ENCODE assay signal across 23 cellular contexts in the genomic region with DNA sequence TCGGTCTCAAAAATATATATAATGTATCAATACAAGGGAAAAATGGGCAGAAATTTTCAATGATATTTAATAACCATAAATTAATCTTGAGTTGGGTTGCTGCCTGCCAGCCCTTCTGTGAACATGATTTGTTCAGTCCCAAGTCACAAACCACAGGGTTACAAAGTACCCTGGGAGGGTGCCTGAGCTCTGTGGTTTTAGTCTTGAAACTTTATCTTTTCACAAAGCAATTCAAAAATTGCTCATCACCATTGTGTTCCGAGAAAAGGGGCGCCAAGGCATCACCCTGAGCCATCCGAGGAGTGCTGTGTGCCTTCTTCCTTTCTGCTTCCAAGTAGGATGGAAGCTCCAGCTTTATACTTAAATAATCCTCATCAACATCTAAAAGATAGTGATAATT.
A peak's percentile ranks its signal among the peaks of the same experiment; 100 is the strongest.
DNase-seq lines count a peak whose midpoint lies in the region; FAIRE-seq and TF ChIP-seq lines count a peak whose summit lies in the region.
"Had no signal": no experiment of that assay in that cellular context is flagged by ENCODE, and none has a peak within 500 bp of the region (broad histone marks: within the 10 kb centered on the region; RNA-seq: fewer than 3 reads in every experiment).

No MANE protein-coding gene starts in this region.

- no peaks in the 10 kb centered on the region for H3K27me3 ChIP-seq in CD4-positive, alpha-beta memory T cell (ENCODE audit: insufficient read depth, low read length)
- H3K27me3 ChIP-seq in trophoblast cell (ENCODE audit: insufficient read depth, low read length) = no peaks in the 10 kb centered on the region
- H3K27me3 ChIP-seq: BE2C, brain microvascular endothelial cell, esophagus muscularis mucosa, upper lobe of right lung had no signal

- no peak overlapping the region for H2AFZ ChIP-seq in trophoblast cell (ENCODE audit: insufficient read depth, low read length, poor library complexity)

- no peaks in the 10 kb centered on the region for H3K9me3 Mint-ChIP-seq in activated CD4-positive, alpha-beta memory T cell treated with anti-CD3 and anti-CD28 coated beads, Interleukin-2, amount 10 ng/mL, durations not matched to agents 7 days and 5 days
- peaks cover 0 to 3% (median 0%) of the 10 kb centered on the region in 8 donors for H3K9me3 Mint-ChIP-seq in CD4-positive, alpha-beta memory T cell
- H3K9me3 Mint-ChIP-seq: activated T-helper 1 cell treated with anti-CD3 and anti-CD28 coated beads, Interleukin-12 subunit alpha, Interleukin-12 subunit beta, Interleukin-2, Interleukin-4 antibody, amounts not matched to agents 30 ng/mL and 10 ng/mL and 1 ng/mL, durations not matched to agents 14 hours and 24 hours and 36 hours; effector memory CD8-positive, alpha-beta T cell had no signal

- WGBS in trophoblast cell (ENCODE audit: extremely low coverage, insufficient coverage, insufficient read length) = no CpG with 5 or more reads among the region's 4 CpGs

- no peak overlapping the region for H3K4ac ChIP-seq in trophoblast cell (ENCODE audit: low read depth, low read length)

- H3K4me3 ChIP-seq in GM12865 (ENCODE audit: low read depth, low read length) (no peak overlapping the region), trophoblast cell (ENCODE audit: low read depth, low read length) (no peak overlapping the region), kidney (ENCODE audit: low read length in 2 of 2) (no peak overlapping the region)
- H3K4me3 ChIP-seq in CD4-positive, alpha-beta memory T cell (ENCODE audit: low read length in 2 of 2) = no peak overlapping the region
- H3K4me3 ChIP-seq: A549, esophagus muscularis mucosa, lung, psoas muscle, upper lobe of right lung had no signal

- no peak overlapping the region for H2BK120ac ChIP-seq in trophoblast cell (ENCODE audit: insufficient read depth, low read length, poor library complexity)

- no peak overlapping the region for H2BK5ac ChIP-seq in trophoblast cell (ENCODE audit: low read depth, low read length, poor library complexity)

- H3K36me3 Mint-ChIP-seq in activated CD4-positive, alpha-beta memory T cell treated with anti-CD3 and anti-CD28 coated beads, Interleukin-2, amount 10 ng/mL, durations not matched to agents 7 days and 5 days (ENCODE audit: low read depth) = peaks cover 50% of the 10 kb centered on the region
- H3K36me3 Mint-ChIP-seq in CD4-positive, alpha-beta memory T cell = peaks cover 12 to 33% of the 10 kb centered on the region in 2 donors

- no peaks in the 10 kb centered on the region for H3K27me3 Mint-ChIP-seq in activated CD4-positive, alpha-beta memory T cell treated with anti-CD3 and anti-CD28 coated beads, Interleukin-2, amount 10 ng/mL, durations not matched to agents 7 days and 5 days
- H3K27me3 Mint-ChIP-seq in CD4-positive, alpha-beta memory T cell = no peaks in the 10 kb centered on the region
- H3K27me3 Mint-ChIP-seq: effector memory CD8-positive, alpha-beta T cell had no signal

- no peak for FAIRE-seq in kidney (lab: Jason Lieb, UNC)
- FAIRE-seq: A549, GM19239 had no signal

- H3K9ac ChIP-seq in trophoblast cell (ENCODE audit: low read length) (no peak overlapping the region), kidney (ENCODE audit: low read length in 2 of 2) (no peak overlapping the region)

- H3K9me3 ChIP-seq in CD4-positive, alpha-beta memory T cell (ENCODE audit: control insufficient read depth in 1 of 2, low read length in 2 of 2) = no peaks in the 10 kb centered on the region
- H3K9me3 ChIP-seq in trophoblast cell (ENCODE audit: insufficient read depth, low read depth, low read length) (peaks cover 2% of the 10 kb centered on the region), kidney (ENCODE audit: control insufficient read depth in 1 of 2, low read length in 2 of 2) (no peaks in the 10 kb centered on the region)
- H3K9me3 ChIP-seq: A549, BE2C, esophagus muscularis mucosa, psoas muscle, upper lobe of right lung had no signal

- H3K36me3 ChIP-seq in CD4-positive, alpha-beta memory T cell (ENCODE audit: insufficient read depth, low read length) = no peaks in the 10 kb centered on the region
- H3K36me3 ChIP-seq in trophoblast cell (ENCODE audit: control insufficient read depth in 1 of 2, insufficient read depth in 2 of 2, low read length in 2 of 2) (peaks cover 7 to 9% of the 10 kb centered on the region in 2 experiments), kidney (ENCODE audit: control insufficient read depth in 1 of 2, insufficient read depth in 2 of 2, low read length in 2 of 2) (no peaks in the 10 kb centered on the region)
- H3K36me3 ChIP-seq: BE2C, upper lobe of right lung had no signal

- H3K4me3 Mint-ChIP-seq in activated CD4-positive, alpha-beta memory T cell treated with anti-CD3 and anti-CD28 coated beads, Interleukin-2, amount 10 ng/mL, durations not matched to agents 7 days and 5 days = no peak overlapping the region
- no peak overlapping the region for H3K4me3 Mint-ChIP-seq in CD4-positive, alpha-beta memory T cell
- H3K4me3 Mint-ChIP-seq: activated T-helper 1 cell treated with anti-CD3 and anti-CD28 coated beads, Interleukin-12 subunit alpha, Interleukin-12 subunit beta, Interleukin-2, Interleukin-4 antibody, amounts not matched to agents 30 ng/mL and 10 ng/mL and 1 ng/mL, durations not matched to agents 14 hours and 24 hours and 36 hours; effector memory CD8-positive, alpha-beta T cell had no signal

- H4K12ac ChIP-seq in trophoblast cell (ENCODE audit: low read depth, low read length) = no peak overlapping the region

- no peak overlapping the region for H3K14ac ChIP-seq in trophoblast cell (ENCODE audit: low read length)

- no peak overlapping the region for H3K4me2 ChIP-seq in trophoblast cell (ENCODE audit: low read length)
- H3K4me2 ChIP-seq: A549 had no signal

- H3K79me1 ChIP-seq in trophoblast cell (ENCODE audit: low read length) = no peaks in the 10 kb centered on the region

- H3K4me1 Mint-ChIP-seq in activated CD4-positive, alpha-beta memory T cell treated with anti-CD3 and anti-CD28 coated beads, Interleukin-2, amount 10 ng/mL, durations not matched to agents 7 days and 5 days = peaks cover 37% of the 10 kb centered on the region
- no peaks in the 10 kb centered on the region for H3K4me1 Mint-ChIP-seq in CD4-positive, alpha-beta memory T cell

- TF ChIP-seq CTCF in GM12865 (IDR thresholded peaks at IDR 0.05; ENCODE audit: insufficient read depth, low read depth, low read length, missing control alignments) (no peak), kidney (IDR thresholded peaks at IDR 0.05; ENCODE audit: borderline replicate concordance, extremely low read depth, insufficient read depth) (no peak)

- no peak overlapping the region for H2BK12ac ChIP-seq in trophoblast cell (ENCODE audit: low read length)

- intact Hi-C loops in CD4-positive, alpha-beta memory T cell (cut with micrococcal nuclease) = no loop called here
- intact Hi-C loops in kidney (cut with DNase I) = no loop called here

- H4K8ac ChIP-seq in trophoblast cell (ENCODE audit: low read depth, low read length) = no peak overlapping the region

- no peak overlapping the region for H4K91ac ChIP-seq in trophoblast cell (ENCODE audit: low read depth, low read length)

- H3K27ac Mint-ChIP-seq in activated CD4-positive, alpha-beta memory T cell treated with anti-CD3 and anti-CD28 coated beads, Interleukin-2, amount 10 ng/mL, durations not matched to agents 7 days and 5 days = no peak overlapping the region
- no peak overlapping the region for H3K27ac Mint-ChIP-seq in CD4-positive, alpha-beta memory T cell
- H3K27ac Mint-ChIP-seq: activated T-helper 1 cell treated with anti-CD3 and anti-CD28 coated beads, Interleukin-12 subunit alpha, Interleukin-12 subunit beta, Interleukin-2, Interleukin-4 antibody, amounts not matched to agents 30 ng/mL and 10 ng/mL and 1 ng/mL, durations not matched to agents 14 hours and 24 hours and 36 hours; effector memory CD8-positive, alpha-beta T cell had no signal

- POLR2A ChIA-PET in activated CD4-positive, alpha-beta memory T cell treated with anti-CD3 and anti-CD28 coated beads, Interleukin-2, amount 10 ng/mL, durations not matched to agents 7 days and 5 days (lab: Charles Lee) = interaction anchor here (1.1 kb wide), 1 partner anchor 16 kb away, joined by 3 read pairs; no protein-coding TSS in a partner anchor
- POLR2A ChIA-PET in CD4-positive, alpha-beta memory T cell (lab: Charles Lee; ENCODE audit: partially characterized antibody) = no interaction called here

- H3K4me1 ChIP-seq in CD4-positive, alpha-beta memory T cell (ENCODE audit: insufficient read depth, low read length) = no peaks in the 10 kb centered on the region
- H3K4me1 ChIP-seq in trophoblast cell (ENCODE audit: control insufficient read depth in 1 of 2, insufficient read depth in 2 of 2, low read length in 2 of 2) = peaks cover 1 to 2% of the 10 kb centered on the region in 2 experiments
- no peaks in the 10 kb centered on the region for H3K4me1 ChIP-seq in kidney (ENCODE audit: control insufficient read depth in 1 of 2, insufficient read depth in 1 of 2, low read depth in 1 of 2, low read length in 2 of 2)
- H3K4me1 ChIP-seq: BE2C, psoas muscle, upper lobe of right lung had no signal

- H3K23ac ChIP-seq in trophoblast cell (ENCODE audit: low read length) = no peak overlapping the region

- no peak overlapping the region for H2AK5ac ChIP-seq in trophoblast cell (ENCODE audit: low read length)

- no peaks in the 10 kb centered on the region for H3K79me2 ChIP-seq in trophoblast cell (ENCODE audit: control insufficient read depth, insufficient read depth, low read length, poor library complexity)

- H3K18ac ChIP-seq in trophoblast cell (ENCODE audit: low read length) = no peak overlapping the region

- DNase-seq in activated CD4-positive, alpha-beta T cell treated with anti-CD3 and anti-CD28 coated beads, Interleukin-2, amount 50 U/mL, for 48 hours = peak; percentile 15 to 41
- no peak for DNase-seq in activated CD4-positive, alpha-beta T cell treated with anti-CD3 and anti-CD28 coated beads for 4 hours
- peak; percentile 3 for DNase-seq in GM12865 (ENCODE audit: low read depth)
- DNase-seq in activated CD4-positive, alpha-beta memory T cell treated with anti-CD3 and anti-CD28 coated beads, Interleukin-2, amount 10 ng/mL, durations not matched to agents 7 days and 5 days = peak; percentile 40
- DNase-seq in fibroblast of peridontal ligament (ENCODE audit: extremely low read depth) = peak; percentile 52
- DNase-seq in CD4-positive, alpha-beta memory T cell = no peak
- DNase-seq in trophoblast cell = no peak
- no peak for DNase-seq in kidney
- DNase-seq: BE2C; brain microvascular endothelial cell; DMS79 treated with DMSO at 0.1 percent for 48 hours; effector memory CD8-positive, alpha-beta T cell; NCI-H187; NCI-H2227 treated with DMSO at 0.1 percent for 48 hours; psoas muscle; stimulated activated CD4-positive, alpha-beta T cell treated with anti-CD3 and anti-CD28 coated beads, Interleukin-4, amount 100 ng/mL, for 4 hours; T-helper 9 cell; upper lobe of right lung had no signal

- H3K27ac ChIP-seq in CD4-positive, alpha-beta memory T cell (ENCODE audit: low read depth, low read length) = no peak overlapping the region
- H3K27ac ChIP-seq in trophoblast cell (ENCODE audit: low read depth, low read length) (no peak overlapping the region), kidney (ENCODE audit: low read depth in 2 of 2, low read length in 2 of 2) (no peak overlapping the region)
- H3K27ac ChIP-seq: A549, brain microvascular endothelial cell, esophagus muscularis mucosa, psoas muscle, upper lobe of right lung had no signal

- CTCF ChIA-PET in activated CD4-positive, alpha-beta memory T cell treated with anti-CD3 and anti-CD28 coated beads, Interleukin-2, amount 10 ng/mL, durations not matched to agents 7 days and 5 days (lab: Charles Lee) = interaction anchor here (1.2 to 1.6 kb wide), 2 partner anchors 36 to 227 kb away, joined by 3 to 5 read pairs; no protein-coding TSS in a partner anchor
- CTCF ChIA-PET in CD4-positive, alpha-beta memory T cell (lab: Charles Lee; ENCODE audit: partially characterized antibody) = interaction anchor here (1.5 kb wide), 1 partner anchor 10 kb away, joined by 3 read pairs; no protein-coding TSS in a partner anchor

Comparison
In these comparisons a context has a peak if more than half of its experiments do, and no peak if none do; other contexts are left out.
1. DNase-seq: peak in activated CD4-positive, alpha-beta T cell treated with anti-CD3 and anti-CD28 coated beads, Interleukin-2, amount 50 U/mL, for 48 hours (2 of 2), GM12865 (single experiment), activated CD4-positive, alpha-beta memory T cell treated with anti-CD3 and anti-CD28 coated beads, Interleukin-2, amount 10 ng/mL, durations not matched to agents 7 days and 5 days (single experiment) and fibroblast of peridontal ligament (single experiment); none in activated CD4-positive, alpha-beta T cell treated with anti-CD3 and anti-CD28 coated beads for 4 hours (0 of 2), CD4-positive, alpha-beta memory T cell (0 of 5), trophoblast cell (0 of 2) and kidney (single experiment).